In the genomic region with DNA sequence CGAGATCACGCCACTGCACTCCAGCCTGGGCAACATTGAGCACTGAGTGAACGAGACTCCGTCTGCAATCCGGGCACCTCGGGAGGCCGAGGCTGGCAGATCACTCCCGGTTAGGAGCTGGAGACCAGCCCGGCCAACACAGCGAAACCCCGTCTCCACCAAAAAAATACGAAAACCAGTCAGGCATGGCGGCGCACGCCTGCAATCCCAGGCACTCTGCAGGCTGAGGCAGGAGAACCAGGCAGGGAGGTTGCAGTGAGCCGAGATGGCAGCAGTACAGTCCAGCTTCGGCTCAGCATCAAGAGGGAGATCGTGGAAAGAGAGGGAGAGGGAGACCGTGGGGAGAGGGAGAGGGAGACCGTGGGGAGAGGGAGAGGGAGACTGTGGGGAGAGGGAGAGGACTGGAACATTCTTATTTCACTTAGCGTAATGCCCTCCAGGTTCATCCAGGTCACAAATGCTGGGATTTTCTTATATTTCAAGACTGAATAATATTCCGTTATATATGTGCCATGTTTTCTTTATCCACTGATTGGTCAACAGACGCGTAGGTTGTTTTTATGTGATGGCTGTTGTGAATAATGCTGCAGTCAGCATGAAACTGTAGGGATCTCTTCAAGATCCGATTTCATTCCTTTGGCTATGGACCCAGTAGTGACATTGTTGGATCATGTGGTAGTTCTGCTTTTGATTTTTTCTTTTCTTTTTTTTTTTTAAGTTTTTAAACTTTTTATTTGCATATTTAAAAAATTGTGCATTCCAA, we compare ENCODE assay signal across 15 cellular contexts. TPM values are rescaled to one million over a fixed set of nuclear protein-coding genes. Genes with fewer than 3 reads are reported as not detected.
DNase-seq lines count a peak whose midpoint lies in the region; ATAC-seq and TF ChIP-seq lines count a peak whose summit lies in the region.
"Not testable (repeated sequence)": the region's sequence is repeated elsewhere in the genome, so short reads cannot be mapped to it uniquely, and the experiment has no call there.
"Had no signal": no experiment of that assay in that cellular context is flagged by ENCODE, and none has a peak within 500 bp of the region (broad histone marks: within the 10 kb centered on the region; RNA-seq: fewer than 3 reads in every experiment).

No MANE protein-coding gene starts in this region.

- TF ChIP-seq POLR2A in IMR-90 (IDR thresholded peaks at IDR 0.05; ENCODE audit: low read depth, low read length); sigmoid colon (IDR thresholded peaks at IDR 0.05); stomach (IDR thresholded peaks at IDR 0.05): not testable (repeated sequence)

- H3K9ac ChIP-seq in IMR-90 (ENCODE audit: low read depth, low read length): not testable (repeated sequence)

- not testable (repeated sequence) for H2AK9ac ChIP-seq in IMR-90 (replicated peaks; ENCODE audit: low read depth, low read length, poor library complexity)

- H3K23ac ChIP-seq in IMR-90 (ENCODE audit: low read depth, low read length): not testable (repeated sequence)

- H2BK5ac ChIP-seq in IMR-90 (ENCODE audit: low read depth, low read length, poor library complexity, severe bottlenecking): not testable (repeated sequence)

- TF ChIP-seq EP300 in sigmoid colon (IDR thresholded peaks at IDR 0.05); stomach (IDR thresholded peaks at IDR 0.05): not testable (repeated sequence)

- not testable (repeated sequence) for H3K56ac ChIP-seq in IMR-90 (ENCODE audit: extremely low read depth, insufficient read depth, low read length)

- not testable (repeated sequence) for DNase-seq in IMR-90
- peak; percentile 5 for DNase-seq in activated CD8-positive, alpha-beta memory T cell treated with anti-CD3 and anti-CD28 coated beads for 24 hours
- peak; percentile 55 for DNase-seq in cardiac septum (ENCODE audit: low spot score)
- peak; percentile 62 for DNase-seq in mesenteric fat pad (ENCODE audit: low spot score)
- peak; percentile 15 for DNase-seq in sigmoid colon
- DNase-seq in stomach: peak; percentile 4

- in situ Hi-C loops in IMR-90 (cut with MboI; ENCODE audit: low sequenced_read_pairs): not testable (repeated sequence)

- POLR2A ChIA-PET in IMR-90 (lab: Charles Lee; ENCODE audit: unreplicated experiment): not testable (repeated sequence)

- CTCF ChIA-PET in IMR-90 (lab: Yijun Ruan, JAX): not testable (repeated sequence)

- not testable (repeated sequence) for H3K27ac ChIP-seq in IMR-90 (ENCODE audit: insufficient read depth, low read length); sigmoid colon; stomach

- H2AK5ac ChIP-seq in IMR-90 (ENCODE audit: low read depth, low read length): not testable (repeated sequence)

- not testable (repeated sequence) for ATAC-seq in IMR-90 (ENCODE audit: low read depth)

- H4K20me1 ChIP-seq in IMR-90 (ENCODE audit: insufficient read depth, low read length): not testable (repeated sequence)

- not testable (repeated sequence) for H3K4me3 ChIP-seq in IMR-90 (ENCODE audit: insufficient read depth, low read depth, low read length); sigmoid colon; stomach

- intact Hi-C loops in IMR-90 (cut with micrococcal nuclease); cardiac septum (cut with DNase I); sigmoid colon (cut with DNase I); stomach (cut with DNase I; ENCODE audit: low total_unique reads): not testable (repeated sequence)

- 89% methylated on average over 11 of the region's 25 CpGs; no CpG with 5 or more reads in 1 of the 2 experiments for WGBS in IMR-90 (ENCODE audit: extremely low coverage in 2 of 2, insufficient read length in 1 of 2), 2 experiments
- WGBS in sigmoid colon, 2 donors: 95% methylated on average over 25 of the region's 25 CpGs
- WGBS in stomach, 5 donors: 94 to 98% (median 95%) methylated on average over 21 to 25 of the region's 25 CpGs

- H3K27me3 ChIP-seq in IMR-90 (ENCODE audit: control insufficient read depth, insufficient read depth, low read length); sigmoid colon; stomach: not testable (repeated sequence)

- not testable (repeated sequence) for H2BK20ac ChIP-seq in IMR-90 (ENCODE audit: low read depth, low read length)

- H3K4ac ChIP-seq in IMR-90 (ENCODE audit: low read depth, low read length): not testable (repeated sequence)

- dilution Hi-C loops in IMR-90 (cut with HindIII; ENCODE audit: low sequenced_read_pairs, unreplicated experiment): not testable (repeated sequence)

- H2AFZ ChIP-seq in IMR-90 (replicated peaks; ENCODE audit: low read length, poor library complexity): not testable (repeated sequence)

- not testable (repeated sequence) for H3K14ac ChIP-seq in IMR-90 (replicated peaks; ENCODE audit: low read depth, low read length)

- not testable (repeated sequence) for TF ChIP-seq RAD21 in IMR-90 (IDR thresholded peaks at IDR 0.05; ENCODE audit: low read length)

- not testable (repeated sequence) for H3K4me1 ChIP-seq in IMR-90 (ENCODE audit: control insufficient read depth, insufficient read depth, low read length); sigmoid colon; stomach

- not testable (repeated sequence) for H2BK15ac ChIP-seq in IMR-90 (ENCODE audit: low read depth, low read length)

- not testable (repeated sequence) for H4K8ac ChIP-seq in IMR-90 (ENCODE audit: low read depth in 2 of 2, low read length in 2 of 2)

- not testable (repeated sequence) for BruUV-seq in IMR-90 (replicated peaks; lab: Mats Ljungman, UMichigan)

- TF ChIP-seq CTCF in IMR-90 (conservative IDR thresholded peaks at IDR 0.05; ENCODE audit: low read depth, low read length); sigmoid colon (IDR thresholded peaks at IDR 0.05); stomach (IDR thresholded peaks at IDR 0.05): not testable (repeated sequence)

- H3K36me3 ChIP-seq in IMR-90 (ENCODE audit: control insufficient read depth, insufficient read depth, low read length); sigmoid colon; stomach: not testable (repeated sequence)

- not testable (repeated sequence) for H3K79me1 ChIP-seq in IMR-90 (ENCODE audit: low read depth in 1 of 2, low read length in 2 of 2)

- H2BK120ac ChIP-seq in IMR-90 (ENCODE audit: low read depth, low read length): not testable (repeated sequence)

- not testable (repeated sequence) for H3K9me3 ChIP-seq in IMR-90 (ENCODE audit: control insufficient read depth, insufficient read depth, low read length); sigmoid colon
- peaks cover 0 to 17% (median 0%) of the 10 kb centered on the region in 4 donors for H3K9me3 ChIP-seq in stomach

- H3K9me1 ChIP-seq in IMR-90 (ENCODE audit: insufficient read depth, low read length): not testable (repeated sequence)

- H3K18ac ChIP-seq in IMR-90 (ENCODE audit: low read depth, low read length): not testable (repeated sequence)

- H3K4me2 ChIP-seq in IMR-90 (ENCODE audit: low read depth, low read length): not testable (repeated sequence)

- H4K5ac ChIP-seq in IMR-90 (ENCODE audit: low read depth, low read length): not testable (repeated sequence)

- not testable (repeated sequence) for H4K91ac ChIP-seq in IMR-90 (ENCODE audit: insufficient read depth, low read depth, low read length)

TF ChIP-seq in IMR-90, 13 proteins besides CTCF, POLR2A, EP300 and RAD21:
- TF ChIP-seq MAFK (IDR thresholded peaks at IDR 0.05; ENCODE audit: low read depth, low read length): peak; percentile 55

RNA-seq across cellular contexts. Expression of a gene that starts 21.7 kb away (rescaled TPM):
- total RNA-seq in IMR-90 (2012; rRNA removed) (under 0.01 and 0.28 TPM in 2 replicates), cardiac septum (3.1 TPM), mesenteric fat pad (5.5 TPM), sigmoid colon (1 to 10 TPM; 2.3 to 8.2 (median 3.1) TPM), stomach (1 to 10 TPM in 2 of 5 donors, not detected in 3; 2.0 to 4.5 TPM)
- polyA plus RNA-seq in IMR-90 (2012; rRNA removed) (0.24 and 0.55 TPM in 2 replicates), sigmoid colon (1 to 10 TPM in 2 of 3 donors, under 1 TPM in 1; 0.92 to 3.0 (median 1.3) TPM), stomach (1 to 10 TPM; 2.1 to 9.9 (median 3.3) TPM)
- polyA plus RNA-seq in IMR-90 (2012; cell fraction: cytosol; rRNA removed): 0.34 and 0.45 TPM in 2 replicates
- 0.12 TPM in 1 of 2 replicates, not detected in the other for polyA plus RNA-seq in IMR-90 (2012; cell fraction: nucleus; rRNA removed; ENCODE audit: low replicate concordance)
- total RNA-seq: Calu3; CD4-positive, alpha-beta memory T cell; Daoy; H4 had no signal

RNA-seq across cellular contexts. Expression of a gene that starts 41.4 kb away (rescaled TPM):
- not detected in 2 replicates for total RNA-seq in IMR-90 (2012; rRNA removed)
- not detected in 2 replicates for polyA plus RNA-seq in IMR-90 (2012; rRNA removed)
- not detected in 2 replicates for polyA plus RNA-seq in IMR-90 (2012; cell fraction: cytosol; rRNA removed)
- polyA plus RNA-seq in IMR-90 (2012; cell fraction: nucleus; rRNA removed; ENCODE audit: low replicate concordance): not detected in 2 replicates
- not detected for total RNA-seq in cardiac septum
- not detected for total RNA-seq in mesenteric fat pad
- total RNA-seq in sigmoid colon: not detected
- not detected for polyA plus RNA-seq in sigmoid colon
- not detected for total RNA-seq in stomach
- not detected for polyA plus RNA-seq in stomach
- total RNA-seq: A673; Calu3; CD4-positive, alpha-beta memory T cell; G401; GM23338; H4; H9 had no signal
- polyA plus RNA-seq: BJ; CD4-positive, alpha-beta memory T cell; GM23338 had no signal

RNA-seq across cellular contexts. Expression of a gene that starts 41.6 kb away (rescaled TPM):
- 3,111 and 3,387 TPM in 2 replicates for total RNA-seq in IMR-90 (2012; rRNA removed)
- polyA plus RNA-seq in IMR-90 (2012; rRNA removed): 1,199 and 1,260 TPM in 2 replicates
- 1,489 and 3,890 TPM in 2 replicates for polyA plus RNA-seq in IMR-90 (2012; cell fraction: cytosol; rRNA removed)
- polyA plus RNA-seq in IMR-90 (2012; cell fraction: nucleus; rRNA removed; ENCODE audit: low replicate concordance): 261 and 727 TPM in 2 replicates
- total RNA-seq in cardiac septum: 489 TPM
- 1,225 TPM for total RNA-seq in mesenteric fat pad
- 1,000 to 10,000 TPM; 4,404 to 6,289 (median 5,620) TPM for total RNA-seq in sigmoid colon
- polyA plus RNA-seq in sigmoid colon: 1,000 to 10,000 TPM; 1,874 to 3,184 (median 2,304) TPM
- 1,000 to 10,000 TPM; 1,571 to 2,461 (median 2,078) TPM for total RNA-seq in stomach
- polyA plus RNA-seq in stomach: 1,000 to 10,000 TPM; 3,068 to 4,006 (median 3,110) TPM

RNA-seq across cellular contexts. Expression of a gene that starts 58.5 kb away (rescaled TPM):
- total RNA-seq in IMR-90 (2012; rRNA removed) (23.7 and 38.3 TPM in 2 replicates), cardiac septum (21.4 TPM), mesenteric fat pad (27.1 TPM), sigmoid colon (10 to 100 TPM; 20.5 to 28.4 (median 23.9) TPM), stomach (10 to 100 TPM in 3 of 5 donors, 1 to 10 TPM in 2; 1.7 to 32.1 (median 13.6) TPM)
- polyA plus RNA-seq in IMR-90 (2012; rRNA removed) (21.7 and 23.5 TPM in 2 replicates), sigmoid colon (10 to 100 TPM; 10.4 to 18.4 (median 10.8) TPM), stomach (10 to 100 TPM in 1 of 3 donors, 1 to 10 TPM in 2; 4.6 to 13.9 (median 7.9) TPM)
- 11.6 and 14.9 TPM in 2 replicates for polyA plus RNA-seq in IMR-90 (2012; cell fraction: cytosol; rRNA removed)
- 6.1 and 14.1 TPM in 2 replicates for polyA plus RNA-seq in IMR-90 (2012; cell fraction: nucleus; rRNA removed; ENCODE audit: low replicate concordance)
